ENCODE assay signal across 26 cellular contexts in the genomic region with DNA sequence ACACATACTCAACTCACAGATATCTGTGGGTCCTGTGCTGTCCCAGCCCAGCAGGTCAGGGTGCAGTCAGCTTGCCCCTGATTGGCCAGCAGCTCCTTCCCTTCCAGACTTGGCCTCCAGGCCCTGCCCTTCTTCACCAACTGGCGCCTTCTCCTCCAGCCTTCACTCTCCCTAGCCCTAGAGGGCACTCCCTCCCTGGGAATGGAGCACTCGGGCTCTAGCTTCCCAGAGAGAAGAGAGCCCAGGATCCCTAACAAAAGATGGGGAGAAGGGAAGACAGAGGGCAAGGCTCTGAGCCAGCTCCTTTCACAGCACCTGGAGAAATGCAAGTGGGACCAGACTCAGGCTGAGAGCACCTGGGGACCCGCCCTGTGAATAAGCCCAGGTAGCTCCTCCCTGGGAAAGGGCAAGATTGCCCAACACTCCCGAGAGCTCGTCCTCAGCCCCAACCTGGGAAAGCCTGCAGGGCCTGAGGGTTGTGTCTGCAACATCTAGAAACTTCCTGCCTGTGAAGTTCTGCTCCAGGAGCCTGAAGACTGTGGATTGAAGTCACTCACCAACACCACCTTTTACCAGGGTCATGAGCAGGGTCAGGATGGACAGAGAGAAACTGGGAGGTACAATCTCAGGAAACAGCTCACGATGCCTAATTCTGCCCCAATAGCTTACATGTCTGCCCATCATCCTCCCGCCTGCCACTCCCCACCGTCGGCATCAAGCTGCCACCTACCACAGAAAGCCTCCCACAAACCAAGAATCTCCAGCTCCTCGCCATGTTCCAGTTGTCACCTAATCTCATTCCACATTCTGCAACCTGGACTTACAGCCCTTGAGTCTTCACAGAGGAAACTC. TPM values are rescaled to one million over a fixed set of nuclear protein-coding genes. Genes with fewer than 3 reads are reported as not detected.
DNase-seq lines count a peak whose midpoint lies in the region; ATAC-seq and TF ChIP-seq lines count a peak whose summit lies in the region.
"Had no signal": no experiment of that assay in that cellular context is flagged by ENCODE, and none has a peak within 500 bp of the region (broad histone marks: within the 10 kb centered on the region; RNA-seq: fewer than 3 reads in every experiment).

Gene PGLYRP4 (minus strand): TSS at position 331 of the 852 bp plus-strand sequence. CDS start 909 bp downstream, outside the sequence.

- no peaks in the 10 kb centered on the region for H3K36me3 ChIP-seq in Panc1 (ENCODE audit: control insufficient read depth, insufficient read depth, low read length)
- H3K36me3 ChIP-seq in esophagus squamous epithelium: no peaks in the 10 kb centered on the region
- no peaks in the 10 kb centered on the region for H3K36me3 ChIP-seq in gastrocnemius medialis
- H3K36me3 ChIP-seq: SJSA1, transverse colon had no signal

- in situ Hi-C loops in Panc1 (cut with HindIII; ENCODE audit: low pct_unique_long_range_greater_than_20kb, low sequenced_read_pairs): no loop called here
- in situ Hi-C loops in gastrocnemius medialis (cut with MboI; ENCODE audit: low sequenced_read_pairs in 4 of 4): no loop called here

- TF ChIP-seq CTCF in Panc1 (IDR thresholded peaks at IDR 0.05): no peak
- peak in 1 of 6 experiments; percentile 3 for TF ChIP-seq CTCF in esophagus squamous epithelium (IDR thresholded peaks at IDR 0.05)
- no peak for TF ChIP-seq CTCF in gastrocnemius medialis (IDR thresholded peaks at IDR 0.05 in 4 of 5, conservative IDR thresholded peaks at IDR 0.05 in 1 of 5)

- H3K27me3 Mint-ChIP-seq in activated CD4-positive, alpha-beta T cell treated with anti-CD3 and anti-CD28 coated beads, Interleukin-2, amount 10 ng/mL, durations not matched to agents 24 days and 14 days: peaks cover 31% of the 10 kb centered on the region

- H3K27me3 ChIP-seq in Panc1 (ENCODE audit: control insufficient read depth, insufficient read depth, low read length) (peaks cover 14% of the 10 kb centered on the region), esophagus squamous epithelium (peaks cover 0 to 78% (median 0%) of the 10 kb centered on the region in 4 donors), gastrocnemius medialis (peaks cover 7 to 31% (median 8%) of the 10 kb centered on the region in 3 donors)

- H3K4me1 ChIP-seq in Panc1 (ENCODE audit: control insufficient read depth, insufficient read depth, low read length) (peaks cover 7% of the 10 kb centered on the region; the same call in 1 of the 2 replicates), esophagus squamous epithelium (peaks cover 7 to 64% (median 16%) of the 10 kb centered on the region in 3 donors), gastrocnemius medialis (no peaks in the 10 kb centered on the region)
- H3K4me1 ChIP-seq: SJSA1, transverse colon had no signal

- no TSS peak for BruUV-seq in Panc1 (replicated peaks; lab: Mats Ljungman, UMichigan)

- CTCF ChIA-PET in Panc1 (lab: Charles Lee): interaction anchor here (0.6 kb wide), 1 partner anchor 159 kb away, joined by 3 read pairs; no protein-coding TSS in a partner anchor

- no peak for TF ChIP-seq POLR2A in esophagus squamous epithelium (IDR thresholded peaks at IDR 0.05)
- TF ChIP-seq POLR2A in gastrocnemius medialis (IDR thresholded peaks at IDR 0.05): no peak

- 53 to 60% methylated on average over 6 of the region's 10 CpGs for WGBS in esophagus squamous epithelium, 2 donors

- no peaks in the 10 kb centered on the region for H3K9me3 Mint-ChIP-seq in activated CD4-positive, alpha-beta T cell treated with anti-CD3 and anti-CD28 coated beads, Interleukin-2, amount 10 ng/mL, durations not matched to agents 24 days and 14 days
- H3K9me3 Mint-ChIP-seq: CD4-positive, CD25-positive, alpha-beta regulatory T cell; effector memory CD8-positive, alpha-beta T cell; stimulated activated naive B cell treated with anti-CD40 and anti-IgM and Interleukin-4, amounts not matched to agents 10 μg/mL and 1 μg/mL and 100 μg/mL, for 72 hours had no signal

- no peaks in the 10 kb centered on the region for H3K9me3 ChIP-seq in Panc1 (ENCODE audit: control insufficient read depth, insufficient read depth, low read depth, low read length)
- no peaks in the 10 kb centered on the region for H3K9me3 ChIP-seq in esophagus squamous epithelium
- H3K9me3 ChIP-seq in gastrocnemius medialis: no peaks in the 10 kb centered on the region
- H3K9me3 ChIP-seq: SJSA1, transverse colon had no signal

- H3K4me3 ChIP-seq in Panc1 (ENCODE audit: low read depth in 2 of 2, low read length in 2 of 2) (no peak within 1 kb of the TSS), esophagus squamous epithelium (peak within 1 kb of the TSS in 1 of 4 donors; percentile 1), skin epidermis (peak within 1 kb of the TSS in 2 of 7 experiments; percentile 15 to 24), gastrocnemius medialis (no peak within 1 kb of the TSS)
- H3K4me3 ChIP-seq: SJSA1, transverse colon had no signal

- no peak within 1 kb of the TSS for H3K27ac Mint-ChIP-seq in activated CD4-positive, alpha-beta T cell treated with anti-CD3 and anti-CD28 coated beads, Interleukin-2, amount 10 ng/mL, durations not matched to agents 24 days and 14 days
- H3K27ac Mint-ChIP-seq: CD4-positive, CD25-positive, alpha-beta regulatory T cell; effector memory CD8-positive, alpha-beta T cell; stimulated activated naive B cell treated with anti-CD40 and anti-IgM and Interleukin-4, amounts not matched to agents 10 μg/mL and 1 μg/mL and 100 μg/mL, for 72 hours had no signal

- no peaks in the 10 kb centered on the region for H3K36me3 Mint-ChIP-seq in activated CD4-positive, alpha-beta T cell treated with anti-CD3 and anti-CD28 coated beads, Interleukin-2, amount 10 ng/mL, durations not matched to agents 24 days and 14 days (ENCODE audit: low read depth)
- H3K36me3 Mint-ChIP-seq: CD4-positive, CD25-positive, alpha-beta regulatory T cell; stimulated activated naive B cell treated with anti-CD40 and anti-IgM and Interleukin-4, amounts not matched to agents 10 μg/mL and 1 μg/mL and 100 μg/mL, for 72 hours had no signal

- H3K27ac ChIP-seq in Panc1 (ENCODE audit: low read length): no peak within 1 kb of the TSS
- H3K27ac ChIP-seq in esophagus squamous epithelium: peak within 1 kb of the TSS; percentile 14 to 79 (median 62)
- peak within 1 kb of the TSS in 13 of 21 experiments; percentile 8 to 76 (median 39) for H3K27ac ChIP-seq in skin epidermis
- no peak within 1 kb of the TSS for H3K27ac ChIP-seq in gastrocnemius medialis
- H3K27ac ChIP-seq: SJSA1, transverse colon had no signal

- POLR2A ChIA-PET in Panc1 (lab: Charles Lee): no interaction called here

- ATAC-seq in Panc1 (0 out of 2 replicates have a peak, but pooled peaks have one; percentile 41), gastrocnemius medialis (no peak)
- ATAC-seq: effector memory CD8-positive, alpha-beta T cell; left cardiac atrium; stimulated activated naive B cell treated with anti-CD40 and anti-IgM and Interleukin-4, amounts not matched to agents 10 μg/mL and 1 μg/mL and 100 μg/mL, for 72 hours had no signal

- H3K4me3 Mint-ChIP-seq in activated CD4-positive, alpha-beta T cell treated with anti-CD3 and anti-CD28 coated beads, Interleukin-2, amount 10 ng/mL, durations not matched to agents 24 days and 14 days: no peak within 1 kb of the TSS
- H3K4me3 Mint-ChIP-seq: CD4-positive, CD25-positive, alpha-beta regulatory T cell; effector memory CD8-positive, alpha-beta T cell; stimulated activated naive B cell treated with anti-CD40 and anti-IgM and Interleukin-4, amounts not matched to agents 10 μg/mL and 1 μg/mL and 100 μg/mL, for 72 hours had no signal

- H3K4me1 Mint-ChIP-seq in activated CD4-positive, alpha-beta T cell treated with anti-CD3 and anti-CD28 coated beads, Interleukin-2, amount 10 ng/mL, durations not matched to agents 24 days and 14 days: peaks cover 18% of the 10 kb centered on the region

- intact Hi-C loops in activated CD4-positive, alpha-beta T cell treated with anti-CD3 and anti-CD28 coated beads, Interleukin-2, amount 10 ng/mL, durations not matched to agents 24 days and 14 days (cut with micrococcal nuclease): no loop called here
- intact Hi-C loops in Panc1 (cut with micrococcal nuclease; ENCODE audit: unreplicated experiment): no loop called here
- intact Hi-C loops in esophagus squamous epithelium (cut with DNase I): no loop called here
- intact Hi-C loops in gastrocnemius medialis (cut with DNase I; ENCODE audit: low total_unique reads): no loop called here

- peak; percentile 49 for DNase-seq in activated CD4-positive, alpha-beta T cell treated with anti-CD3 and anti-CD28 coated beads, Interleukin-2, amount 10 ng/mL, durations not matched to agents 24 days and 14 days
- no peak for DNase-seq in activated CD4-positive, alpha-beta T cell treated with anti-CD3 and anti-CD28 coated beads, Interleukin-2, amount 50 U/mL, for 1 hour
- DNase-seq in Panc1 (ENCODE audit: low read depth, low spot score) (no peak), esophagus squamous epithelium (lab: John Stamatoyannopoulos, UW) (no peak), gastrocnemius medialis (no peak), SHP77 (lab: John Stamatoyannopoulos, UW) (no peak), iPS-NIHi11 (ENCODE audit: low spot score) (no peak)
- DNase-seq: activated CD4-positive, CD25-positive, alpha-beta regulatory T cell treated with anti-CD3 and anti-CD28 coated beads, Interleukin-2, amount 50 U/mL, for 72 hours; activated gamma-delta T cell; amniotic stem cell; caudate nucleus; CD4-positive, CD25-positive, alpha-beta regulatory T cell; DMS79 treated with DMSO at 0.1 percent for 48 hours; effector memory CD8-positive, alpha-beta T cell; left cardiac atrium; NCI-H187; NCI-H446 treated with DMSO at 0.1 percent for 48 hours; OCI-M1; retina; stimulated activated naive B cell treated with anti-CD40 and anti-IgM and Interleukin-4, amounts not matched to agents 10 μg/mL and 1 μg/mL and 100 μg/mL, for 72 hours; transverse colon had no signal

RNA-seq across cellular contexts. Expression of gene PGLYRP4, which starts in this region (rescaled TPM):
- not detected in 2 replicates for total RNA-seq in activated CD4-positive, alpha-beta T cell treated with anti-CD3 and anti-CD28 coated beads, Interleukin-2, amount 10 ng/mL, durations not matched to agents 24 days and 14 days
- total RNA-seq in Panc1 (2021; ENCODE audit: unreplicated experiment) (not detected), esophagus squamous epithelium (10 to 100 TPM in 1 of 4 donors, 1 to 10 TPM in 3; 4.2 to 15.1 (median 6.9) TPM), gastrocnemius medialis (not detected)
- not detected for polyA plus RNA-seq in Panc1 (2012; ENCODE audit: insufficient read length)
- total RNA-seq: A673, left cardiac atrium, M059J, mononuclear cell, SJSA1, transverse colon had no signal

Comparison
In these comparisons a context has a peak if more than half of its experiments do, and no peak if none do; other contexts are left out.
1. Peak in DNase-seq in activated CD4-positive, alpha-beta T cell treated with anti-CD3 and anti-CD28 coated beads, Interleukin-2, amount 10 ng/mL, durations not matched to agents 24 days and 14 days; RNA of the gene not detected or under 1 TPM.
2. Peak in ATAC-seq in Panc1; RNA of the gene not detected or under 1 TPM.
3. H3K27ac ChIP-seq: peak in esophagus squamous epithelium (4 of 4) and skin epidermis (13 of 21); none in Panc1 (single experiment) and gastrocnemius medialis (0 of 4).